ENCODE assay signal across 16 cellular contexts in the genomic region with DNA sequence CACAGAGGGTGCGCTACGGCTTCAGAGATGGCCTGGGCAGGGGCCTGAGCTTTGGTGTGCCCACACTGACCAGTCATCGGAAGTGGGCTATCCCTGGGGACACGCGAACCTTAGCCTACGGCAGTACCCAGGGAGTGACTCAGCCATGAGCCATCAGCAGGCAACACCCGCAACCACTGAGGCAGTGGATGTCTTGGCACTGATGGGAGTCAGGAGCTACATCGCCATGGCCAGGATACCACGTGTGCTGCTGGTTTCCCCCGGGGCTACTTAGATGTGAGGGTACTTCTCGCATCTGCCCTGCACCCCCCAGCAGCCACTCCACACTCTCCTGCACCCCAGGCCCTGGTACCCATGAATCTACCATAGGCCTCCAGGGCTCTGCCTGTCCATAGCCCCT. TPM values are rescaled to one million over a fixed set of nuclear protein-coding genes. Genes with fewer than 3 reads are reported as not detected.
A peak's percentile ranks its signal among the peaks of the same experiment; 100 is the strongest.
DNase-seq lines count a peak whose midpoint lies in the region; ATAC-seq and TF ChIP-seq lines count a peak whose summit lies in the region.
"Had no signal": no experiment of that assay in that cellular context is flagged by ENCODE, and none has a peak within 500 bp of the region (broad histone marks: within the 10 kb centered on the region; RNA-seq: fewer than 3 reads in every experiment).

No MANE protein-coding gene starts in this region.

- CTCF ChIA-PET in Panc1 (lab: Charles Lee): no interaction called here

- no peak overlapping the region for H2BK5ac ChIP-seq in neuronal stem cell (ENCODE audit: low read length)

- no peaks in the 10 kb centered on the region for H3K36me3 ChIP-seq in Panc1 (ENCODE audit: control insufficient read depth, insufficient read depth, low read length)
- no peaks in the 10 kb centered on the region for H3K36me3 ChIP-seq in neuronal stem cell (replicated peaks in 1 of 2; ENCODE audit: control insufficient read depth in 2 of 2, insufficient read depth in 2 of 2, low read length in 2 of 2)
- H3K36me3 ChIP-seq in testis (ENCODE audit: low read depth, missing control alignments): no peaks in the 10 kb centered on the region
- H3K36me3 ChIP-seq: gastroesophageal sphincter had no signal

- peak overlapping the region; percentile 59 for H3K18ac ChIP-seq in neuronal stem cell (ENCODE audit: low read length)

- H3K9me3 Mint-ChIP-seq in dendritic cell treated with granulocyte-macrophage colony-stimulating factor and Interleukin-4, amounts not matched to agents 40 ng/mL and 50 ng/mL, for 4 days: no peaks in the 10 kb centered on the region

- H3K27ac Mint-ChIP-seq in dendritic cell treated with granulocyte-macrophage colony-stimulating factor and Interleukin-4, amounts not matched to agents 40 ng/mL and 50 ng/mL, for 4 days: peak overlapping the region; percentile 30
- H3K27ac Mint-ChIP-seq: activated CD8-positive, alpha-beta T cell treated with anti-CD3 and anti-CD28 coated beads, Interleukin-2, amount 10 ng/mL, durations not matched to agents 7 days and 5 days had no signal

- peaks cover 58% of the 10 kb centered on the region for H3K4me1 Mint-ChIP-seq in dendritic cell treated with granulocyte-macrophage colony-stimulating factor and Interleukin-4, amounts not matched to agents 40 ng/mL and 50 ng/mL, for 4 days (ENCODE audit: low read depth)

- POLR2A ChIA-PET in Panc1 (lab: Charles Lee): interaction anchor here (0.5 kb wide), 1 partner anchor 12 kb away, joined by 7 read pairs; no protein-coding TSS in a partner anchor

- no peak overlapping the region for H2BK12ac ChIP-seq in neuronal stem cell (ENCODE audit: low read length)

- H3K4ac ChIP-seq in neuronal stem cell (ENCODE audit: low read length): no peak overlapping the region

- H4K8ac ChIP-seq in neuronal stem cell (ENCODE audit: low read depth, low read length): no peak overlapping the region

- WGBS in neuronal stem cell (ENCODE audit: extremely low coverage in 2 of 2, insufficient read length in 2 of 2, insufficient replicate concordance in 1 of 2), 2 donors: no CpG with 5 or more reads among the region's 11 CpGs
- 93 to 95% methylated on average over 4 to 10 of the region's 11 CpGs for whole genome bisulfite sequencing in testis, 2 donors

- TF ChIP-seq POLR2A in testis (IDR thresholded peaks at IDR 0.05): no peak

- BruUV-seq in Panc1 (replicated peaks; lab: Mats Ljungman, UMichigan): no TSS peak

- peaks cover 43% of the 10 kb centered on the region for H3K4me1 ChIP-seq in Panc1 (ENCODE audit: control insufficient read depth, insufficient read depth, low read length)
- peaks cover 9 to 13% of the 10 kb centered on the region in 2 donors for H3K4me1 ChIP-seq in neuronal stem cell (ENCODE audit: control insufficient read depth in 2 of 2, insufficient read depth in 1 of 2, low read depth in 1 of 2, low read length in 2 of 2)
- H3K4me1 ChIP-seq in testis: peaks cover 11% of the 10 kb centered on the region

- H3K4me2 ChIP-seq in neuronal stem cell (ENCODE audit: insufficient read depth, low read length, poor library complexity, severe bottlenecking): no peak overlapping the region

- H2AK5ac ChIP-seq in neuronal stem cell (ENCODE audit: low read depth, low read length): no peak overlapping the region

- peak overlapping the region; percentile 10 for H2BK120ac ChIP-seq in neuronal stem cell (ENCODE audit: low read depth, low read length)

- H3K27ac ChIP-seq in Panc1 (ENCODE audit: low read length) (peak overlapping the region; percentile 29), neuronal stem cell (replicated peaks; ENCODE audit: low read length) (no peak overlapping the region), testis (no peak overlapping the region)
- H3K27ac ChIP-seq: gastroesophageal sphincter had no signal

- in situ Hi-C loops in Panc1 (cut with HindIII; ENCODE audit: low pct_unique_long_range_greater_than_20kb, low sequenced_read_pairs): no loop called here

- peaks cover 2% of the 10 kb centered on the region for H3K79me1 ChIP-seq in neuronal stem cell (ENCODE audit: low read depth, low read length)

- TF ChIP-seq CTCF in Panc1 (IDR thresholded peaks at IDR 0.05) (no peak), testis (IDR thresholded peaks at IDR 0.05) (no peak)

- peak overlapping the region; percentile 41 for H4K91ac ChIP-seq in neuronal stem cell (ENCODE audit: low read depth, low read length, poor library complexity)

- intact Hi-C loops in Panc1 (cut with micrococcal nuclease; ENCODE audit: unreplicated experiment) (no loop called here), testis (cut with DNase I; ENCODE audit: low total_unique reads) (no loop called here)
- intact Hi-C loops in dendritic cell treated with granulocyte-macrophage colony-stimulating factor and Interleukin-4, amounts not matched to agents 40 ng/mL and 50 ng/mL, for 4 days (cut with micrococcal nuclease): no loop called here

- no peak overlapping the region for H3K14ac ChIP-seq in neuronal stem cell (ENCODE audit: low read length)

- no peak overlapping the region for H3K4me3 Mint-ChIP-seq in dendritic cell treated with granulocyte-macrophage colony-stimulating factor and Interleukin-4, amounts not matched to agents 40 ng/mL and 50 ng/mL, for 4 days
- H3K4me3 Mint-ChIP-seq: activated CD8-positive, alpha-beta T cell treated with anti-CD3 and anti-CD28 coated beads, Interleukin-2, amount 10 ng/mL, durations not matched to agents 7 days and 5 days; CD4-positive, CD25-positive, alpha-beta regulatory T cell had no signal

- H3K4me3 ChIP-seq in Panc1 (ENCODE audit: low read depth in 2 of 2, low read length in 2 of 2) (no peak overlapping the region), neuronal stem cell (ENCODE audit: low read length in 2 of 2) (peak overlapping the region in 1 of 2 donors; percentile 11), testis (no peak overlapping the region)
- H3K4me3 ChIP-seq: gastroesophageal sphincter had no signal

- no peaks in the 10 kb centered on the region for H3K36me3 Mint-ChIP-seq in dendritic cell treated with granulocyte-macrophage colony-stimulating factor and Interleukin-4, amounts not matched to agents 40 ng/mL and 50 ng/mL, for 4 days (ENCODE audit: low read depth)

- no peaks in the 10 kb centered on the region; the same call in 1 of the 2 replicates for H3K9me3 ChIP-seq in Panc1 (ENCODE audit: control insufficient read depth, insufficient read depth, low read depth, low read length)
- H3K9me3 ChIP-seq in neuronal stem cell (replicated peaks in 1 of 2; ENCODE audit: control insufficient read depth in 2 of 2, insufficient read depth in 1 of 2, low read depth in 1 of 2, low read length in 2 of 2): peaks cover 6 to 11% of the 10 kb centered on the region in 2 donors
- no peaks in the 10 kb centered on the region for H3K9me3 ChIP-seq in testis

- no peak overlapping the region for H3K23ac ChIP-seq in neuronal stem cell (ENCODE audit: low read depth, low read length, poor library complexity)

- H3K9ac ChIP-seq in neuronal stem cell (ENCODE audit: low read depth, low read length, poor library complexity): no peak overlapping the region

- H2BK15ac ChIP-seq in neuronal stem cell (ENCODE audit: low read length): peak overlapping the region; percentile 76

- no peaks in the 10 kb centered on the region for H3K27me3 Mint-ChIP-seq in dendritic cell treated with granulocyte-macrophage colony-stimulating factor and Interleukin-4, amounts not matched to agents 40 ng/mL and 50 ng/mL, for 4 days

- DNase-seq in H4 (ENCODE audit: low spot score) (peak; percentile 46), Panc1 (ENCODE audit: low read depth, low spot score) (peak; percentile 87), neuronal stem cell (ENCODE audit: low spot score) (no peak), SK-N-DZ (ENCODE audit: low spot score) (no peak), amygdala (lab: John Stamatoyannopoulos, UW) (no peak), testis (no peak)
- DNase-seq: activated CD8-positive, alpha-beta T cell treated with anti-CD3 and anti-CD28 coated beads, Interleukin-2, amount 10 ng/mL, durations not matched to agents 7 days and 5 days; activated naive CD4-positive, alpha-beta T cell; CD4-positive, CD25-positive, alpha-beta regulatory T cell; islet precursor cell; NCI-H2171; T-helper 9 cell had no signal

- H3K27me3 ChIP-seq in Panc1 (ENCODE audit: control insufficient read depth, insufficient read depth, low read length): no peaks in the 10 kb centered on the region
- no peaks in the 10 kb centered on the region for H3K27me3 ChIP-seq in neuronal stem cell (ENCODE audit: control insufficient read depth in 3 of 3, insufficient read depth in 3 of 3, low read depth in 1 of 3, low read length in 3 of 3)
- no peaks in the 10 kb centered on the region for H3K27me3 ChIP-seq in testis
- H3K27me3 ChIP-seq: gastroesophageal sphincter had no signal

- H2AFZ ChIP-seq in neuronal stem cell (ENCODE audit: low read length): no peak overlapping the region

- peak; percentile 52 for ATAC-seq in Panc1
- ATAC-seq in GM21723 (IDR thresholded peaks at IDR 0.05; ENCODE audit: unreplicated experiment): no peak
- ATAC-seq: activated CD8-positive, alpha-beta T cell treated with anti-CD3 and anti-CD28 coated beads, Interleukin-2, amount 10 ng/mL, durations not matched to agents 7 days and 5 days; gastroesophageal sphincter; right cardiac atrium had no signal

RNA-seq across cellular contexts. Expression of gene HPCAL1, which starts 12.8 kb away (rescaled TPM):
- 40.4 and 50.8 TPM in 2 replicates for total RNA-seq in H4 (2014; rRNA removed; shearing (Covaris generic))
- total RNA-seq in Panc1 (2021; ENCODE audit: unreplicated experiment): 234 TPM
- 556 TPM for polyA plus RNA-seq in Panc1 (2012; ENCODE audit: insufficient read length)
- polyA plus RNA-seq in neuronal stem cell (2013, experiment 1 of 2): 10.7 TPM
- polyA plus RNA-seq in neuronal stem cell (2013, experiment 2 of 2): 9.6 TPM
- polyA plus RNA-seq in SK-N-DZ (2014; cell fraction: cytosol; rRNA removed): 30.0 and 30.5 TPM in 2 replicates
- polyA plus RNA-seq in SK-N-DZ (2014; cell fraction: nucleus; rRNA removed): 26.6 and 30.4 TPM in 2 replicates
- 100 to 1,000 TPM; 215 to 263 TPM for total RNA-seq in testis
- 99.5 TPM for polyA plus RNA-seq in testis (ENCODE audit: insufficient read depth, low read depth, low replicate concordance)

Comparison
In these comparisons a context has a peak if more than half of its experiments do, and no peak if none do; other contexts are left out.
1. DNase-seq: peak in H4 (single experiment) and Panc1 (single experiment); none in neuronal stem cell (single experiment), SK-N-DZ (single experiment), amygdala (0 of 56) and testis (single experiment).